ENCODE assay signal across 8 cellular contexts in genomic region chr4:183905593-183906485, GRCh38. TPM values are rescaled to one million over a fixed set of nuclear protein-coding genes. Genes with fewer than 3 reads are reported as not detected.
A peak's percentile ranks its signal among the peaks of the same experiment; 100 is the strongest.
DNase-seq lines count a peak whose midpoint lies in the region; ATAC-seq and TF ChIP-seq lines count a peak whose summit lies in the region.

No MANE protein-coding gene starts in this region.

- CTCF ChIA-PET in WTC11 (lab: Charles Lee), result interaction anchor here (0.6 to 1.1 kb wide), 5 partner anchors 18 to 652 kb away, joined by 3 to 5 read pairs (median 4); no protein-coding TSS in a partner anchor

- TF ChIP-seq CTCF in AG09309 (IDR thresholded peaks at IDR 0.05; ENCODE audit: control insufficient read depth, insufficient read depth, low read depth, low read length, missing control alignments), result no peak
- no peak for TF ChIP-seq CTCF in HL-60 (IDR thresholded peaks at IDR 0.05; ENCODE audit: insufficient read depth, low read length)
- TF ChIP-seq CTCF in WTC11 (IDR thresholded peaks at IDR 0.05), result no peak
- no peak for TF ChIP-seq CTCF in nephron progenitor cell (IDR thresholded peaks at IDR 0.05)

- peak overlapping the region; percentile 30 for H3K4me3 ChIP-seq in AG09309 (ENCODE audit: control insufficient read depth, low read depth, low read length)
- H3K4me3 ChIP-seq in HL-60 (replicated peaks; ENCODE audit: insufficient read depth, low read length), result peak overlapping the region; percentile 58

- H3K27me3 ChIP-seq in HL-60 (ENCODE audit: insufficient read depth, poor library complexity, severe bottlenecking), result peaks cover 28% of the 10 kb centered on the region

- H3K27me3 Mint-ChIP-seq in WTC11 (ENCODE audit: low read depth) (peaks cover 34% of the 10 kb centered on the region), nephron progenitor cell (ENCODE audit: low read depth, poor library complexity) (peaks cover 18% of the 10 kb centered on the region)

- H3K4me1 Mint-ChIP-seq in WTC11 (peaks cover 15% of the 10 kb centered on the region), nephron progenitor cell (peaks cover 4% of the 10 kb centered on the region)

- ATAC-seq in WTC11 (peak; percentile 86), HG03135 (IDR thresholded peaks at IDR 0.05; ENCODE audit: unreplicated experiment) (no peak)

- H3K9me3 Mint-ChIP-seq in WTC11, result peaks cover 25% of the 10 kb centered on the region
- H3K9me3 Mint-ChIP-seq in nephron progenitor cell, result peaks cover 19% of the 10 kb centered on the region

- DNase-seq in AG09309 (ENCODE audit: low read depth), result no peak
- DNase-seq in HL-60 (ENCODE audit: low read depth in 1 of 2, low spot score in 1 of 2), result peak in 1 of 2 experiments; percentile 25
- DNase-seq in WTC11 (ENCODE audit: low spot score), result peak; percentile 93
- peak; percentile 66 for DNase-seq in foreskin melanocyte
- peak; percentile 68 for DNase-seq in nephron progenitor cell
- no peak for DNase-seq in dedifferentiated amniotic fluid mesenchymal stem cell (ENCODE audit: extremely low spot score)
- no peak for DNase-seq in NCI-H187 (lab: John Stamatoyannopoulos, UW)

- POLR2A ChIA-PET in WTC11 (lab: Charles Lee), result interaction anchor here (0.6 to 1.2 kb wide), 4 partner anchors 93 to 261 kb away, joined by 3 to 5 read pairs (median 3); no protein-coding TSS in a partner anchor

- H3K36me3 Mint-ChIP-seq in WTC11, result peaks cover 17% of the 10 kb centered on the region
- H3K36me3 Mint-ChIP-seq in nephron progenitor cell (ENCODE audit: low read depth), result peaks cover 13% of the 10 kb centered on the region

- H3K4me3 Mint-ChIP-seq in WTC11 (peak overlapping the region; percentile 93), nephron progenitor cell (peak overlapping the region; percentile 92)

- H3K27ac Mint-ChIP-seq in WTC11 (peak overlapping the region; percentile 79; the same call in 1 of the 2 replicates), nephron progenitor cell (no peak overlapping the region)

- H3K27ac ChIP-seq in HL-60 (replicated peaks), result peak overlapping the region; percentile 26; the same call in 1 of the 2 replicates

TF ChIP-seq in WTC11, 78 proteins besides CTCF, POLR2A, EP300 and RAD21 (continues in another document):
- no peak for TF ChIP-seq PRRX2 (CRISPR knock-in tag; IDR thresholded peaks at IDR 0.05)
- TF ChIP-seq ZNF671 (CRISPR knock-in tag; IDR thresholded peaks at IDR 0.05), result no peak
- TF ChIP-seq ZNF219 (CRISPR knock-in tag; IDR thresholded peaks at IDR 0.05; ENCODE audit: borderline replicate concordance), result peak; percentile 65; the same call in 1 of the 2 replicates
- TF ChIP-seq SMAD3 (CRISPR knock-in tag; IDR thresholded peaks at IDR 0.05; ENCODE audit: borderline replicate concordance), result no peak; the same call in 1 of the 2 replicates
- TF ChIP-seq GABPB1 (CRISPR knock-in tag; IDR thresholded peaks at IDR 0.05), result no peak
- peak; percentile 63; the same call in 1 of the 2 replicates for TF ChIP-seq TEAD1 (CRISPR knock-in tag; IDR thresholded peaks at IDR 0.05)
- TF ChIP-seq ESRRA (CRISPR knock-in tag; IDR thresholded peaks at IDR 0.05; ENCODE audit: borderline replicate concordance), result 0 out of 2 replicates have a peak, but pooled peaks have one; percentile 43
- TF ChIP-seq ZNF138 (CRISPR knock-in tag; conservative IDR thresholded peaks at IDR 0.05), result no peak; the same call in 1 of the 2 replicates
- TF ChIP-seq TEAD4 (CRISPR knock-in tag; IDR thresholded peaks at IDR 0.05), result no peak
- TF ChIP-seq ZNF396 (CRISPR knock-in tag; IDR thresholded peaks at IDR 0.05; ENCODE audit: borderline replicate concordance), result no peak
- TF ChIP-seq E2F1 (CRISPR knock-in tag; IDR thresholded peaks at IDR 0.05), result no peak
- no peak for TF ChIP-seq ZNF416 (CRISPR knock-in tag; IDR thresholded peaks at IDR 0.05)
- peak; percentile 60; the same call in 1 of the 2 replicates for TF ChIP-seq MYBL2 (CRISPR knock-in tag; IDR thresholded peaks at IDR 0.05)
- TF ChIP-seq RELA (CRISPR knock-in tag; IDR thresholded peaks at IDR 0.05; ENCODE audit: borderline replicate concordance), result peak; percentile 92
- peak; percentile 73 for TF ChIP-seq TP53 (CRISPR knock-in tag; IDR thresholded peaks at IDR 0.05)
- TF ChIP-seq CDX4 (CRISPR knock-in tag; IDR thresholded peaks at IDR 0.05; ENCODE audit: borderline replicate concordance), result no peak
- TF ChIP-seq NR1H2 (CRISPR knock-in tag; IDR thresholded peaks at IDR 0.05), result no peak
- TF ChIP-seq FOXP1 (CRISPR knock-in tag; IDR thresholded peaks at IDR 0.05; ENCODE audit: borderline replicate concordance), result peak; percentile 48
- no peak for TF ChIP-seq ZNF263 (CRISPR knock-in tag; IDR thresholded peaks at IDR 0.05; ENCODE audit: low read depth)
- 0 out of 2 replicates have a peak, but pooled peaks have one; percentile 8 for TF ChIP-seq IRF1 (CRISPR knock-in tag; IDR thresholded peaks at IDR 0.05)
- TF ChIP-seq ATF1 (CRISPR knock-in tag; IDR thresholded peaks at IDR 0.05), result no peak
- peak; percentile 40; the same call in 1 of the 2 replicates for TF ChIP-seq SP1 (CRISPR knock-in tag; conservative IDR thresholded peaks at IDR 0.05)
- no peak for TF ChIP-seq USF1 (CRISPR knock-in tag; IDR thresholded peaks at IDR 0.05)
- TF ChIP-seq MAX (CRISPR knock-in tag; IDR thresholded peaks at IDR 0.05), result peak; percentile 78; the same call in 1 of the 2 replicates
- TF ChIP-seq HMGXB4 (CRISPR knock-in tag; IDR thresholded peaks at IDR 0.05), result peak; percentile 34; the same call in 1 of the 2 replicates
- no peak for TF ChIP-seq ATF6 (CRISPR knock-in tag; IDR thresholded peaks at IDR 0.05)
- peak; percentile 76; the same call in 1 of the 2 replicates for TF ChIP-seq FOXK1 (CRISPR knock-in tag; IDR thresholded peaks at IDR 0.05)

RNA-seq across cellular contexts. Expression of gene STOX2, which starts 0.7 kb away (rescaled TPM):
- total RNA-seq in WTC11 (2021), result 23.1 to 31.6 TPM (median 24.9 TPM) in 3 replicates

Comparison
In these comparisons a context has a peak if more than half of its experiments do, and no peak if none do; other contexts are left out.
1. DNase-seq: peak in WTC11 (single experiment), foreskin melanocyte (single experiment) and nephron progenitor cell (single experiment); none in AG09309 (single experiment), dedifferentiated amniotic fluid mesenchymal stem cell (single experiment) and NCI-H187 (0 of 2).